ENCODE assay signal across 8 cellular contexts in genomic region chr12:44000309-44000952, GRCh38.
DNase-seq lines count a peak whose midpoint lies in the region; ATAC-seq, FAIRE-seq and TF ChIP-seq lines count a peak whose summit lies in the region.

No MANE protein-coding gene starts in this region.

- no peaks in the 10 kb centered on the region for H3K27me3 ChIP-seq in heart left ventricle
- H3K27me3 ChIP-seq in testis = no peaks in the 10 kb centered on the region

- TF ChIP-seq CTCF in D721Med (IDR thresholded peaks at IDR 0.05; ENCODE audit: insufficient read depth, missing control alignments) = peak; percentile 44
- peak in 11 of 12 donors; percentile 25 to 58 (median 38) for TF ChIP-seq CTCF in heart left ventricle (IDR thresholded peaks at IDR 0.05)
- TF ChIP-seq CTCF in testis (IDR thresholded peaks at IDR 0.05) = peak in 1 of 3 experiments; percentile 31

- H3K36me3 Mint-ChIP-seq in activated CD4-positive, alpha-beta T cell treated with anti-CD3 and anti-CD28 coated beads, Interleukin-2, amount 10 ng/mL, durations not matched to agents 7 days and 5 days (ENCODE audit: low read depth) = no peaks in the 10 kb centered on the region
- peaks cover 0 to 14% (median 0%) of the 10 kb centered on the region in 3 donors for H3K36me3 Mint-ChIP-seq in immature natural killer cell

- H3K4me1 ChIP-seq in heart left ventricle = no peaks in the 10 kb centered on the region
- no peaks in the 10 kb centered on the region for H3K4me1 ChIP-seq in testis

- H3K36me3 ChIP-seq in heart left ventricle (no peaks in the 10 kb centered on the region), testis (ENCODE audit: low read depth, missing control alignments) (no peaks in the 10 kb centered on the region)

- no peak overlapping the region for H3K4me3 Mint-ChIP-seq in activated CD4-positive, alpha-beta T cell treated with anti-CD3 and anti-CD28 coated beads, Interleukin-2, amount 10 ng/mL, durations not matched to agents 7 days and 5 days
- H3K4me3 Mint-ChIP-seq in immature natural killer cell = no peak overlapping the region

- peak; percentile 93 for ATAC-seq in GM18873 (IDR thresholded peaks at IDR 0.05; ENCODE audit: low FRiP score, unreplicated experiment)
- peak; percentile 95 for ATAC-seq in HG02973 (IDR thresholded peaks at IDR 0.05; ENCODE audit: unreplicated experiment)
- ATAC-seq in heart left ventricle = peak in 1 of 4 donors; percentile 67

- no peaks in the 10 kb centered on the region for H3K9me3 Mint-ChIP-seq in activated CD4-positive, alpha-beta T cell treated with anti-CD3 and anti-CD28 coated beads, Interleukin-2, amount 10 ng/mL, durations not matched to agents 7 days and 5 days
- no peaks in the 10 kb centered on the region for H3K9me3 Mint-ChIP-seq in immature natural killer cell

- no peaks in the 10 kb centered on the region for H3K9me3 ChIP-seq in heart left ventricle
- H3K9me3 ChIP-seq in testis = no peaks in the 10 kb centered on the region

- intact Hi-C loops in heart left ventricle (cut with DNase I) (no loop called here), testis (cut with DNase I; ENCODE audit: low total_unique reads) (no loop called here)

- H3K27ac Mint-ChIP-seq in activated CD4-positive, alpha-beta T cell treated with anti-CD3 and anti-CD28 coated beads, Interleukin-2, amount 10 ng/mL, durations not matched to agents 7 days and 5 days = no peak overlapping the region
- no peak overlapping the region for H3K27ac Mint-ChIP-seq in immature natural killer cell

- DNase-seq in D721Med (ENCODE audit: insufficient read length, low spot score) = no peak
- DNase-seq in NCI-H1417 treated with DMSO at 0.1 percent for 48 hours (lab: John Stamatoyannopoulos, UW) = peak; percentile 3
- peak; percentile 20 for DNase-seq in activated CD4-positive, alpha-beta T cell treated with anti-CD3 and anti-CD28 coated beads, Interleukin-2, amount 10 ng/mL, durations not matched to agents 7 days and 5 days
- no peak for DNase-seq in heart left ventricle
- DNase-seq in testis = peak; percentile 53
- DNase-seq in immature natural killer cell = no peak

- no peak for FAIRE-seq in D721Med (lab: Jason Lieb, UNC)

- no peaks in the 10 kb centered on the region for H3K27me3 Mint-ChIP-seq in activated CD4-positive, alpha-beta T cell treated with anti-CD3 and anti-CD28 coated beads, Interleukin-2, amount 10 ng/mL, durations not matched to agents 7 days and 5 days
- H3K27me3 Mint-ChIP-seq in immature natural killer cell (ENCODE audit: low read depth in 3 of 3) = peaks cover 0 to 3% (median 0%) of the 10 kb centered on the region in 3 donors

- TF ChIP-seq POLR2A in heart left ventricle (IDR thresholded peaks at IDR 0.05) (no peak), testis (IDR thresholded peaks at IDR 0.05) (no peak)

- no peak overlapping the region for H3K4me3 ChIP-seq in heart left ventricle
- H3K4me3 ChIP-seq in testis = no peak overlapping the region

- POLR2A ChIA-PET in activated CD4-positive, alpha-beta T cell treated with anti-CD3 and anti-CD28 coated beads, Interleukin-2, amount 10 ng/mL, durations not matched to agents 7 days and 5 days (lab: Charles Lee) = no interaction called here

- 81 to 90% (median 87%) methylated on average over 5 of the region's 5 CpGs for WGBS in heart left ventricle, 4 donors
- 89% methylated on average over 5 of the region's 5 CpGs for WGBS in testis, 2 donors

- H3K27ac ChIP-seq in heart left ventricle (no peak overlapping the region), testis (no peak overlapping the region)

- CTCF ChIA-PET in activated CD4-positive, alpha-beta T cell treated with anti-CD3 and anti-CD28 coated beads, Interleukin-2, amount 10 ng/mL, durations not matched to agents 7 days and 5 days (lab: Charles Lee) = interaction anchor here (0.9 kb wide), 1 partner anchor 9 kb away, joined by 3 read pairs; no protein-coding TSS in a partner anchor

- H3K4me1 Mint-ChIP-seq in activated CD4-positive, alpha-beta T cell treated with anti-CD3 and anti-CD28 coated beads, Interleukin-2, amount 10 ng/mL, durations not matched to agents 7 days and 5 days = no peaks in the 10 kb centered on the region
- H3K4me1 Mint-ChIP-seq in immature natural killer cell = no peaks in the 10 kb centered on the region

Comparison
In these comparisons a context has a peak if more than half of its experiments do, and no peak if none do; other contexts are left out.
1. DNase-seq: peak in NCI-H1417 treated with DMSO at 0.1 percent for 48 hours (single experiment), activated CD4-positive, alpha-beta T cell treated with anti-CD3 and anti-CD28 coated beads, Interleukin-2, amount 10 ng/mL, durations not matched to agents 7 days and 5 days (single experiment) and testis (single experiment); none in D721Med (single experiment), heart left ventricle (0 of 5) and immature natural killer cell (0 of 3).